ENCODE assay signal across 8 cellular contexts in the genomic region with DNA sequence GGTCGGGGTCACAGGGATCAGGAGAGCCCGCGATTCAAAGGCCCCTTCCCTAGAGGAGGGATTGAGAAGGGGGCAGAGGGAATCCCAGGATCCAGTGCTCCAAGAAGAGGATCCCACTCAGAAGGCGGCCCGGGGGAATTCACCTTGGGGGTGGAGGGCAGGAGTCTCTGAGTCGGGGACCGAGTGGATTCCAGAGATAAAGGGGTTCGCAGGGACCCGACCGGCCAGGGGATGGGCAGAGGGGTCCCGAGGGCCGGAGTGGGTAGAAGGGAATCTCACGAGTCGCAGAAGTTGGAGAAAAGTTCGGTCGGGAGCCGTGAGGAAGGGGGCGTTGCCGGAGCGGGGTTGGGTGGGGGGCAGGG. TPM values are rescaled to one million over a fixed set of nuclear protein-coding genes. Genes with fewer than 3 reads are reported as not detected.
DNase-seq lines count a peak whose midpoint lies in the region; ATAC-seq and TF ChIP-seq lines count a peak whose summit lies in the region.

No MANE protein-coding gene starts in this region.

- H3K36me3 Mint-ChIP-seq in T-helper 17 cell (ENCODE audit: low read depth) = no peaks in the 10 kb centered on the region

- H3K27me3 ChIP-seq in foreskin keratinocyte = no peaks in the 10 kb centered on the region

- intact Hi-C loops in sciatic nerve (cut with DNase I) = no loop called here

- H3K27ac ChIP-seq in foreskin keratinocyte = peak overlapping the region; percentile 98

- no peaks in the 10 kb centered on the region for H3K9me3 ChIP-seq in T-helper 17 cell (ENCODE audit: control insufficient read depth, low read length, poor library complexity, severe bottlenecking)

- no peaks in the 10 kb centered on the region for H3K27me3 Mint-ChIP-seq in T-helper 17 cell

- peaks cover 48% of the 10 kb centered on the region for H3K4me1 Mint-ChIP-seq in T-helper 17 cell

- H3K4me3 Mint-ChIP-seq in T-helper 17 cell = peak overlapping the region; percentile 97

- ATAC-seq in T-helper 17 cell = no peak
- ATAC-seq in foreskin keratinocyte = no peak
- peak; percentile 1 for ATAC-seq in sciatic nerve
- ATAC-seq in HG03432 (IDR thresholded peaks at IDR 0.05; ENCODE audit: unreplicated experiment) = no peak
- no peak for ATAC-seq in HG03565 (IDR thresholded peaks at IDR 0.05; ENCODE audit: unreplicated experiment)
- ATAC-seq in GM19324 (IDR thresholded peaks at IDR 0.05; ENCODE audit: low FRiP score, unreplicated experiment) = no peak

- H3K4me3 ChIP-seq in GM12865 (ENCODE audit: low read depth, low read length) = peak overlapping the region; percentile 97

- H3K27ac Mint-ChIP-seq in T-helper 17 cell = peak overlapping the region; percentile 94

- DNase-seq in GM12865 (ENCODE audit: low read depth) = no peak
- DNase-seq in T-helper 17 cell = no peak
- no peak for DNase-seq in foreskin keratinocyte
- DNase-seq in sciatic nerve (ENCODE audit: low spot score) = no peak
- DNase-seq in cerebellar nuclear complex (lab: John Stamatoyannopoulos, UW) = no peak

- H3K4me1 ChIP-seq in foreskin keratinocyte = no peaks in the 10 kb centered on the region

- no peak for TF ChIP-seq CTCF in GM12865 (IDR thresholded peaks at IDR 0.05; ENCODE audit: insufficient read depth, low read depth, low read length, missing control alignments)
- no peak for TF ChIP-seq CTCF in foreskin keratinocyte (conservative IDR thresholded peaks at IDR 0.05)

RNA-seq across cellular contexts. Expression of a gene that starts 0.3 kb away (rescaled TPM):
- 100 to 1,000 TPM; 112 to 122 TPM for total RNA-seq in T-helper 17 cell
- 40.8 and 44.6 TPM in 2 replicates for total RNA-seq in foreskin keratinocyte
- polyA plus RNA-seq in foreskin keratinocyte = 47.2 and 50.4 TPM in 2 replicates
- 54.0 TPM for total RNA-seq in sciatic nerve

RNA-seq across cellular contexts. Expression of a gene that starts 29.2 kb away (rescaled TPM):
- total RNA-seq in T-helper 17 cell = 10 to 100 TPM; 22.5 to 23.3 TPM
- 11.9 and 14.8 TPM in 2 replicates for total RNA-seq in foreskin keratinocyte
- 9.9 and 10.0 TPM in 2 replicates for polyA plus RNA-seq in foreskin keratinocyte
- total RNA-seq in sciatic nerve = 25.2 TPM

RNA-seq across cellular contexts. Expression of a gene that starts 29.6 kb away (rescaled TPM):
- total RNA-seq in T-helper 17 cell (100 to 1,000 TPM; 108 to 145 TPM), foreskin keratinocyte (66.6 and 68.4 TPM in 2 replicates), sciatic nerve (70.5 TPM)
- polyA plus RNA-seq in foreskin keratinocyte = 58.0 and 58.2 TPM in 2 replicates

RNA-seq across cellular contexts. Expression of a gene that starts 55.7 kb away (rescaled TPM):
- not detected for total RNA-seq in T-helper 17 cell
- total RNA-seq in foreskin keratinocyte = 0.04 TPM in 1 of 2 replicates, not detected in the other
- polyA plus RNA-seq in foreskin keratinocyte = 0.02 and 0.06 TPM in 2 replicates
- 22.2 TPM for total RNA-seq in sciatic nerve
